In genomic region chr3:130896101-130896500, GRCh38 we compare ENCODE assay signal across 10 cellular contexts. TPM values are rescaled to one million over a fixed set of nuclear protein-coding genes. Genes with fewer than 3 reads are reported as not detected.
DNase-seq lines count a peak whose midpoint lies in the region; ATAC-seq and TF ChIP-seq lines count a peak whose summit lies in the region.
"Had no signal": no experiment of that assay in that cellular context is flagged by ENCODE, and none has a peak within 500 bp of the region (broad histone marks: within the 10 kb centered on the region; RNA-seq: fewer than 3 reads in every experiment).

No MANE protein-coding gene starts in this region.

- no peak for TF ChIP-seq CTCF in Calu3 (IDR thresholded peaks at IDR 0.05; ENCODE audit: unreplicated experiment)

- intact Hi-C loops in Calu3 (cut with micrococcal nuclease; ENCODE audit: unreplicated experiment): no loop called here

- no peak overlapping the region for H3K4me3 ChIP-seq in Jurkat, Clone E6-1 (ENCODE audit: low read length)

- H3K27ac Mint-ChIP-seq in Calu3 (ENCODE audit: unreplicated experiment): no peak overlapping the region
- peak overlapping the region; percentile 61 for H3K27ac Mint-ChIP-seq in activated naive CD8-positive, alpha-beta T cell
- H3K27ac Mint-ChIP-seq in memory B cell: peak overlapping the region; percentile 98

- no TSS peak for BruUV-seq in Calu3 (replicated peaks; lab: Mats Ljungman, UMichigan)

- H3K4me1 Mint-ChIP-seq in Calu3 (ENCODE audit: low read depth, unreplicated experiment) (peaks cover 54% of the 10 kb centered on the region), memory B cell (peaks cover 26% of the 10 kb centered on the region)
- peaks cover 62% of the 10 kb centered on the region for H3K4me1 Mint-ChIP-seq in activated naive CD8-positive, alpha-beta T cell (ENCODE audit: low read depth)

- DNase-seq in Calu3 (no peak), memory B cell (ENCODE audit: low spot score in 2 of 2) (no peak), DMS53 (lab: John Stamatoyannopoulos, UW) (no peak), ureter (ENCODE audit: low spot score) (no peak), NAMALWA (ENCODE audit: low spot score) (no peak)
- peak; percentile 40 for DNase-seq in Jurkat, Clone E6-1 (ENCODE audit: low read depth, low spot score)
- DNase-seq: amniotic stem cell; NK-92 treated with Interleukin-12 subunit alpha and Interleukin-12 subunit beta, amount 100 ng/mL, for 24 hours had no signal

- CTCF ChIA-PET in Calu3 (lab: Charles Lee): no interaction called here

- H3K36me3 Mint-ChIP-seq in Calu3 (ENCODE audit: insufficient read depth, unreplicated experiment) (peaks cover 37% of the 10 kb centered on the region), memory B cell (no peaks in the 10 kb centered on the region)
- peaks cover 3% of the 10 kb centered on the region for H3K36me3 Mint-ChIP-seq in activated naive CD8-positive, alpha-beta T cell

- H3K27me3 Mint-ChIP-seq in Calu3 (ENCODE audit: unreplicated experiment) (no peaks in the 10 kb centered on the region), memory B cell (no peaks in the 10 kb centered on the region)
- H3K27me3 Mint-ChIP-seq in activated naive CD8-positive, alpha-beta T cell: no peaks in the 10 kb centered on the region

- H3K9me3 Mint-ChIP-seq in Calu3 (ENCODE audit: low read depth, unreplicated experiment) (no peaks in the 10 kb centered on the region), memory B cell (no peaks in the 10 kb centered on the region)
- H3K9me3 Mint-ChIP-seq in activated naive CD8-positive, alpha-beta T cell (ENCODE audit: low read depth): no peaks in the 10 kb centered on the region

- H3K4me3 Mint-ChIP-seq in Calu3 (ENCODE audit: low read depth, unreplicated experiment): peak overlapping the region; percentile 93
- H3K4me3 Mint-ChIP-seq in activated naive CD8-positive, alpha-beta T cell: peak overlapping the region; percentile 91
- H3K4me3 Mint-ChIP-seq in memory B cell: peak overlapping the region; percentile 37

- no peak for ATAC-seq in memory B cell (ENCODE audit: low read depth)
- ATAC-seq in HG02970 (IDR thresholded peaks at IDR 0.05; ENCODE audit: low FRiP score, unreplicated experiment): no peak

RNA-seq across cellular contexts. Expression of gene ATP2C1, which starts 2.2 kb away (rescaled TPM):
- total RNA-seq in Calu3 (2022) (267 and 361 TPM in 2 replicates), ureter (86.9 TPM)
- 68.4 TPM for polyA plus RNA-seq in Jurkat, Clone E6-1 (2012; ENCODE audit: insufficient read depth, insufficient read length)

Comparison
In these comparisons a context has a peak if more than half of its experiments do, and no peak if none do; other contexts are left out.
1. H3K4me3 Mint-ChIP-seq: peak in every context shown above with its lines; median percentile 93 in Calu3; 91 in activated naive CD8-positive, alpha-beta T cell; 37 in memory B cell.